1 cellular context compared by ENCODE assay signal in the genomic region with DNA sequence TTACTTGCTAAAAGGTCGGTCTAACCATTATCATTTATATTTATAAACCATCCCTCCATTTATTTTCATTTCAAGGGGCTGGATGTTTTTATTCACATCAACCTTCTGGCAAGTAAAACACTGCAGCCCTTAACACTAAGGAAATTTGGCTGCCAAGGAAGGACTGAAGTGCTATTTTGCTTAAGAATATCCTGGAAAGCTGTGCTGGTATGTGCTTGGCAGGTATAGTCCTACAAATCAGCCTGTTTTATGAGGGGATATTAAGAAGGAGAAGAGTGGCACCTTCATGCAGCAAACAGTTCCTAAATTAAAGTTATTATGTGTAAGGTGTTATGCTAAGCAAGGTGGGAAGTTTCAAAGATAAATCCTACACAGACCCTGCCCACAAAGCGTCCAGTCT.
TF ChIP-seq lines count a peak whose summit lies in the region.

No MANE protein-coding gene starts in this region.

TF ChIP-seq in GM23338, 12 proteins besides CTCF, POLR2A, EP300 and RAD21:
- TF ChIP-seq, protein P1, sequence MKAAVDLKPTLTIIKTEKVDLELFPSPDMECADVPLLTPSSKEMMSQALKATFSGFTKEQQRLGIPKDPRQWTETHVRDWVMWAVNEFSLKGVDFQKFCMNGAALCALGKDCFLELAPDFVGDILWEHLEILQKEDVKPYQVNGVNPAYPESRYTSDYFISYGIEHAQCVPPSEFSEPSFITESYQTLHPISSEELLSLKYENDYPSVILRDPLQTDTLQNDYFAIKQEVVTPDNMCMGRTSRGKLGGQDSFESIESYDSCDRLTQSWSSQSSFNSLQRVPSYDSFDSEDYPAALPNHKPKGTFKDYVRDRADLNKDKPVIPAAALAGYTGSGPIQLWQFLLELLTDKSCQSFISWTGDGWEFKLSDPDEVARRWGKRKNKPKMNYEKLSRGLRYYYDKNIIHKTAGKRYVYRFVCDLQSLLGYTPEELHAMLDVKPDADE (IDR thresholded peaks at IDR 0.05), result no peak
- TF ChIP-seq EZH2phosphoT487 (IDR thresholded peaks at IDR 0.05; ENCODE audit: unreplicated experiment) (no peak), CREB1 (CRISPR knock-in tag; IDR thresholded peaks at IDR 0.05; ENCODE audit: low read depth) (no peak), ZNF114 (CRISPR knock-in tag; IDR thresholded peaks at IDR 0.05) (no peak), STAT1 (IDR thresholded peaks at IDR 0.05; ENCODE audit: unreplicated experiment) (no peak), EZH2 (IDR thresholded peaks at IDR 0.05; ENCODE audit: low read depth, unreplicated experiment) (no peak), JUNB (IDR thresholded peaks at IDR 0.05; ENCODE audit: unreplicated experiment) (no peak), ZNF331 (CRISPR knock-in tag; IDR thresholded peaks at IDR 0.05; ENCODE audit: low read depth) (no peak), POLR2AphosphoS5 (IDR thresholded peaks at IDR 0.05; ENCODE audit: low read depth) (no peak), NANOG (IDR thresholded peaks at IDR 0.05; ENCODE audit: borderline replicate concordance) (no peak)
- TF ChIP-seq, protein P2, sequence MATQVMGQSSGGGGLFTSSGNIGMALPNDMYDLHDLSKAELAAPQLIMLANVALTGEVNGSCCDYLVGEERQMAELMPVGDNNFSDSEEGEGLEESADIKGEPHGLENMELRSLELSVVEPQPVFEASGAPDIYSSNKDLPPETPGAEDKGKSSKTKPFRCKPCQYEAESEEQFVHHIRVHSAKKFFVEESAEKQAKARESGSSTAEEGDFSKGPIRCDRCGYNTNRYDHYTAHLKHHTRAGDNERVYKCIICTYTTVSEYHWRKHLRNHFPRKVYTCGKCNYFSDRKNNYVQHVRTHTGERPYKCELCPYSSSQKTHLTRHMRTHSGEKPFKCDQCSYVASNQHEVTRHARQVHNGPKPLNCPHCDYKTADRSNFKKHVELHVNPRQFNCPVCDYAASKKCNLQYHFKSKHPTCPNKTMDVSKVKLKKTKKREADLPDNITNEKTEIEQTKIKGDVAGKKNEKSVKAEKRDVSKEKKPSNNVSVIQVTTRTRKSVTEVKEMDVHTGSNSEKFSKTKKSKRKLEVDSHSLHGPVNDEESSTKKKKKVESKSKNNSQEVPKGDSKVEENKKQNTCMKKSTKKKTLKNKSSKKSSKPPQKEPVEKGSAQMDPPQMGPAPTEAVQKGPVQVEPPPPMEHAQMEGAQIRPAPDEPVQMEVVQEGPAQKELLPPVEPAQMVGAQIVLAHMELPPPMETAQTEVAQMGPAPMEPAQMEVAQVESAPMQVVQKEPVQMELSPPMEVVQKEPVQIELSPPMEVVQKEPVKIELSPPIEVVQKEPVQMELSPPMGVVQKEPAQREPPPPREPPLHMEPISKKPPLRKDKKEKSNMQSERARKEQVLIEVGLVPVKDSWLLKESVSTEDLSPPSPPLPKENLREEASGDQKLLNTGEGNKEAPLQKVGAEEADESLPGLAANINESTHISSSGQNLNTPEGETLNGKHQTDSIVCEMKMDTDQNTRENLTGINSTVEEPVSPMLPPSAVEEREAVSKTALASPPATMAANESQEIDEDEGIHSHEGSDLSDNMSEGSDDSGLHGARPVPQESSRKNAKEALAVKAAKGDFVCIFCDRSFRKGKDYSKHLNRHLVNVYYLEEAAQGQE (IDR thresholded peaks at IDR 0.05; ENCODE audit: unreplicated experiment), result no peak
- TF ChIP-seq, protein P3, sequence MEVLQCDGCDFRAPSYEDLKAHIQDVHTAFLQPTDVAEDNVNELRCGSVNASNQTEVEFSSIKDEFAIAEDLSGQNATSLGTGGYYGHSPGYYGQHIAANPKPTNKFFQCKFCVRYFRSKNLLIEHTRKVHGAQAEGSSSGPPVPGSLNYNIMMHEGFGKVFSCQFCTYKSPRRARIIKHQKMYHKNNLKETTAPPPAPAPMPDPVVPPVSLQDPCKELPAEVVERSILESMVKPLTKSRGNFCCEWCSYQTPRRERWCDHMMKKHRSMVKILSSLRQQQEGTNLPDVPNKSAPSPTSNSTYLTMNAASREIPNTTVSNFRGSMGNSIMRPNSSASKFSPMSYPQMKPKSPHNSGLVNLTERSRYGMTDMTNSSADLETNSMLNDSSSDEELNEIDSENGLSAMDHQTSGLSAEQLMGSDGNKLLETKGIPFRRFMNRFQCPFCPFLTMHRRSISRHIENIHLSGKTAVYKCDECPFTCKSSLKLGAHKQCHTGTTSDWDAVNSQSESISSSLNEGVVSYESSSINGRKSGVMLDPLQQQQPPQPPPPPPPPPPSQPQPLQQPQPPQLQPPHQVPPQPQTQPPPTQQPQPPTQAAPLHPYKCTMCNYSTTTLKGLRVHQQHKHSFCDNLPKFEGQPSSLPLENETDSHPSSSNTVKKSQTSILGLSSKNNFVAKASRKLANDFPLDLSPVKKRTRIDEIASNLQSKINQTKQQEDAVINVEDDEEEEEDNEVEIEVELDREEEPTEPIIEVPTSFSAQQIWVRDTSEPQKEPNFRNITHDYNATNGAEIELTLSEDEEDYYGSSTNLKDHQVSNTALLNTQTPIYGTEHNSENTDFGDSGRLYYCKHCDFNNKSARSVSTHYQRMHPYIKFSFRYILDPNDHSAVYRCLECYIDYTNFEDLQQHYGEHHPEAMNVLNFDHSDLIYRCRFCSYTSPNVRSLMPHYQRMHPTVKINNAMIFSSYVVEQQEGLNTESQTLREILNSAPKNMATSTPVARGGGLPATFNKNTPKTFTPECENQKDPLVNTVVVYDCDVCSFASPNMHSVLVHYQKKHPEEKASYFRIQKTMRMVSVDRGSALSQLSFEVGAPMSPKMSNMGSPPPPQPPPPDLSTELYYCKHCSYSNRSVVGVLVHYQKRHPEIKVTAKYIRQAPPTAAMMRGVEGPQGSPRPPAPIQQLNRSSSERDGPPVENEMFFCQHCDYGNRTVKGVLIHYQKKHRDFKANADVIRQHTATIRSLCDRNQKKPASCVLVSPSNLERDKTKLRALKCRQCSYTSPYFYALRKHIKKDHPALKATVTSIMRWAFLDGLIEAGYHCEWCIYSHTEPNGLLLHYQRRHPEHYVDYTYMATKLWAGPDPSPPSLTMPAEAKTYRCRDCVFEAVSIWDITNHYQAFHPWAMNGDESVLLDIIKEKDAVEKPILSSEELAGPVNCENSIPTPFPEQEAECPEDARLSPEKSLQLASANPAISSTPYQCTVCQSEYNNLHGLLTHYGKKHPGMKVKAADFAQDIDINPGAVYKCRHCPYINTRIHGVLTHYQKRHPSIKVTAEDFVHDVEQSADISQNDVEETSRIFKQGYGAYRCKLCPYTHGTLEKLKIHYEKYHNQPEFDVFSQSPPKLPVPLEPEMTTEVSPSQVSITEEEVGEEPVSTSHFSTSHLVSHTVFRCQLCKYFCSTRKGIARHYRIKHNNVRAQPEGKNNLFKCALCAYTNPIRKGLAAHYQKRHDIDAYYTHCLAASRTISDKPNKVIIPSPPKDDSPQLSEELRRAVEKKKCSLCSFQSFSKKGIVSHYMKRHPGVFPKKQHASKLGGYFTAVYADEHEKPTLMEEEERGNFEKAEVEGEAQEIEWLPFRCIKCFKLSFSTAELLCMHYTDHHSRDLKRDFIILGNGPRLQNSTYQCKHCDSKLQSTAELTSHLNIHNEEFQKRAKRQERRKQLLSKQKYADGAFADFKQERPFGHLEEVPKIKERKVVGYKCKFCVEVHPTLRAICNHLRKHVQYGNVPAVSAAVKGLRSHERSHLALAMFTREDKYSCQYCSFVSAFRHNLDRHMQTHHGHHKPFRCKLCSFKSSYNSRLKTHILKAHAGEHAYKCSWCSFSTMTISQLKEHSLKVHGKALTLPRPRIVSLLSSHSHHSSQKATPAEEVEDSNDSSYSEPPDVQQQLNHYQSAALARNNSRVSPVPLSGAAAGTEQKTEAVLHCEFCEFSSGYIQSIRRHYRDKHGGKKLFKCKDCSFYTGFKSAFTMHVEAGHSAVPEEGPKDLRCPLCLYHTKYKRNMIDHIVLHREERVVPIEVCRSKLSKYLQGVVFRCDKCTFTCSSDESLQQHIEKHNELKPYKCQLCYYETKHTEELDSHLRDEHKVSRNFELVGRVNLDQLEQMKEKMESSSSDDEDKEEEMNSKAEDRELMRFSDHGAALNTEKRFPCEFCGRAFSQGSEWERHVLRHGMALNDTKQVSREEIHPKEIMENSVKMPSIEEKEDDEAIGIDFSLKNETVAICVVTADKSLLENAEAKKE (CRISPR knock-in tag; IDR thresholded peaks at IDR 0.05), result no peak
